Comparison of ENCODE assay signal across 7 cellular contexts in the genomic region with DNA sequence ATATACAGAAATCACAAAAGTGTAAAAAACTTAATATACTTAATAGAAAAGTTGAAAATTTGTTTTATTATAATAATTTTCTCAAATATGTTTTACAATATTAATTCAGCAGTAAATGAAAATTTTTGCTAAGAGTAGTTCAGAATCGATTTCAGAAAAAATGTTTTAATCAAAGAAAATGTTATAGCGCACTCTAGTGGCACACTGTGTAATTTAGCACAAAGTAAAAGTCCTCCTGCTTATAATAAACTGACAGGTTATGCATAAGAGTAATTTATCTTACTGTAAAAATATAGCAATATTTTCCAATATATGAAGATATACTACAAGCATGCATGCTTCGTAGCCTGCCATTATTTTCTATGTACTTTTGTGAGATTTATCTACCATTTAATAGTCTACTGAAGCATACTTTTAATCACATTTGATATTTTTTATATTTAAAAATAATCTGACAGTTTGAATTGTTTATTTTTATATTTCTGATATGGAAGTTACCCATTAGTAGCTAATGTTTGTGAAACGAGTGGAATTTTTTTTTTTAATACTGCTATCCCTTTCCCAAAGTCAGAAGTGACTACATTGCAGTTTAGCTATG.
A peak's percentile ranks its signal among the peaks of the same experiment; 100 is the strongest.
DNase-seq lines count a peak whose midpoint lies in the region; ATAC-seq and TF ChIP-seq lines count a peak whose summit lies in the region.

No MANE protein-coding gene starts in this region.

- no peak overlapping the region for H3K56ac ChIP-seq in IMR-90 (ENCODE audit: extremely low read depth, insufficient read depth, low read length)

- H2AFZ ChIP-seq in IMR-90 (replicated peaks; ENCODE audit: low read length, poor library complexity) = no peak overlapping the region

- BruUV-seq in IMR-90 (replicated peaks; lab: Mats Ljungman, UMichigan) = no TSS peak

- H2AK5ac ChIP-seq in IMR-90 (ENCODE audit: low read depth, low read length) = no peak overlapping the region

- no peak overlapping the region for H2BK15ac ChIP-seq in IMR-90 (ENCODE audit: low read depth, low read length)

- no peak overlapping the region for H4K91ac ChIP-seq in IMR-90 (ENCODE audit: insufficient read depth, low read depth, low read length)

- H3K27me3 Mint-ChIP-seq in activated CD8-positive, alpha-beta memory T cell treated with anti-CD3 and anti-CD28 coated beads, Interleukin-2, amount 10 ng/mL, durations not matched to agents 7 days and 5 days = no peaks in the 10 kb centered on the region

- H3K4me1 ChIP-seq in IMR-90 (ENCODE audit: control insufficient read depth, insufficient read depth, low read length) = no peaks in the 10 kb centered on the region

- H3K4me3 ChIP-seq in IMR-90 (ENCODE audit: insufficient read depth, low read depth, low read length) = no peak overlapping the region
- no peak overlapping the region for H3K4me3 ChIP-seq in astrocyte of the spinal cord (ENCODE audit: low read depth, low read length)

- no peak overlapping the region for H3K27ac Mint-ChIP-seq in activated CD8-positive, alpha-beta memory T cell treated with anti-CD3 and anti-CD28 coated beads, Interleukin-2, amount 10 ng/mL, durations not matched to agents 7 days and 5 days

- H2BK5ac ChIP-seq in IMR-90 (ENCODE audit: low read depth, low read length, poor library complexity, severe bottlenecking) = no peak overlapping the region

- TF ChIP-seq POLR2A in IMR-90 (IDR thresholded peaks at IDR 0.05; ENCODE audit: low read depth, low read length) = no peak

- TF ChIP-seq CTCF in IMR-90 (conservative IDR thresholded peaks at IDR 0.05; ENCODE audit: low read depth, low read length) (peak; percentile 61), astrocyte of the spinal cord (IDR thresholded peaks at IDR 0.05; ENCODE audit: low read depth, low read length) (peak; percentile 46)

- TF ChIP-seq RAD21 in IMR-90 (IDR thresholded peaks at IDR 0.05; ENCODE audit: low read length) = peak; percentile 31; the same call in 1 of the 2 replicates

- H3K36me3 ChIP-seq in IMR-90 (ENCODE audit: control insufficient read depth, insufficient read depth, low read length) = no peaks in the 10 kb centered on the region

- no peaks in the 10 kb centered on the region for H3K9me3 ChIP-seq in IMR-90 (ENCODE audit: control insufficient read depth, insufficient read depth, low read length)

- no peak overlapping the region for H3K14ac ChIP-seq in IMR-90 (replicated peaks; ENCODE audit: low read depth, low read length)

- no peak overlapping the region for H3K27ac ChIP-seq in IMR-90 (ENCODE audit: insufficient read depth, low read length)

- H3K4me2 ChIP-seq in IMR-90 (ENCODE audit: low read depth, low read length) = no peak overlapping the region

- no peak overlapping the region for H3K23ac ChIP-seq in IMR-90 (ENCODE audit: low read depth, low read length)

- H2BK120ac ChIP-seq in IMR-90 (ENCODE audit: low read depth, low read length) = no peak overlapping the region

- WGBS in IMR-90 (ENCODE audit: extremely low coverage in 2 of 2, insufficient read length in 1 of 2), 2 experiments = no CpG with 5 or more reads among the region's 4 CpGs

- no peaks in the 10 kb centered on the region for H3K4me1 Mint-ChIP-seq in activated CD8-positive, alpha-beta memory T cell treated with anti-CD3 and anti-CD28 coated beads, Interleukin-2, amount 10 ng/mL, durations not matched to agents 7 days and 5 days

- no peak overlapping the region for H3K18ac ChIP-seq in IMR-90 (ENCODE audit: low read depth, low read length)

- CTCF ChIA-PET in IMR-90 (lab: Yijun Ruan, JAX) = no interaction called here
- CTCF ChIA-PET in activated CD8-positive, alpha-beta memory T cell treated with anti-CD3 and anti-CD28 coated beads, Interleukin-2, amount 10 ng/mL, durations not matched to agents 7 days and 5 days (lab: Charles Lee) = interaction anchor here (0.6 kb wide), 1 partner anchor 451 kb away, joined by 3 read pairs; no protein-coding TSS in a partner anchor

- H3K9ac ChIP-seq in IMR-90 (ENCODE audit: low read depth, low read length) = no peak overlapping the region

- H3K9me1 ChIP-seq in IMR-90 (ENCODE audit: insufficient read depth, low read length) = no peaks in the 10 kb centered on the region

- ATAC-seq in IMR-90 (ENCODE audit: low read depth) = no peak
- ATAC-seq in GM18909 (IDR thresholded peaks at IDR 0.05; ENCODE audit: poor library complexity, unreplicated experiment) = no peak
- ATAC-seq in activated CD8-positive, alpha-beta memory T cell treated with anti-CD3 and anti-CD28 coated beads, Interleukin-2, amount 10 ng/mL, durations not matched to agents 7 days and 5 days = no peak
- no peak for ATAC-seq in GM21825 (IDR thresholded peaks at IDR 0.05; ENCODE audit: unreplicated experiment)

- H4K20me1 ChIP-seq in IMR-90 (ENCODE audit: insufficient read depth, low read length) = no peaks in the 10 kb centered on the region

- no peak overlapping the region for H4K8ac ChIP-seq in IMR-90 (ENCODE audit: low read depth in 2 of 2, low read length in 2 of 2)

- in situ Hi-C loops in IMR-90 (cut with MboI; ENCODE audit: low sequenced_read_pairs) = no loop called here
- in situ Hi-C loops in astrocyte of the spinal cord (cut with HindIII; ENCODE audit: low sequenced_read_pairs) = no loop called here

- no peaks in the 10 kb centered on the region for H3K79me1 ChIP-seq in IMR-90 (ENCODE audit: low read depth in 1 of 2, low read length in 2 of 2)

- no peak overlapping the region for H2BK20ac ChIP-seq in IMR-90 (ENCODE audit: low read depth, low read length)

- no peak overlapping the region for H4K5ac ChIP-seq in IMR-90 (ENCODE audit: low read depth, low read length)

- no peak overlapping the region for H3K4me3 Mint-ChIP-seq in activated CD8-positive, alpha-beta memory T cell treated with anti-CD3 and anti-CD28 coated beads, Interleukin-2, amount 10 ng/mL, durations not matched to agents 7 days and 5 days

- H3K27me3 ChIP-seq in IMR-90 (ENCODE audit: control insufficient read depth, insufficient read depth, low read length) = no peaks in the 10 kb centered on the region

- POLR2A ChIA-PET in IMR-90 (lab: Charles Lee; ENCODE audit: unreplicated experiment) = no interaction called here

- no peak overlapping the region for H2AK9ac ChIP-seq in IMR-90 (replicated peaks; ENCODE audit: low read depth, low read length, poor library complexity)

- dilution Hi-C loops in IMR-90 (cut with HindIII; ENCODE audit: low sequenced_read_pairs, unreplicated experiment) = no loop called here

- H3K36me3 Mint-ChIP-seq in activated CD8-positive, alpha-beta memory T cell treated with anti-CD3 and anti-CD28 coated beads, Interleukin-2, amount 10 ng/mL, durations not matched to agents 7 days and 5 days = no peaks in the 10 kb centered on the region

- H3K4ac ChIP-seq in IMR-90 (ENCODE audit: low read depth, low read length) = no peak overlapping the region

- intact Hi-C loops in IMR-90 (cut with micrococcal nuclease) = loop anchor here (2.0 to 5.0 kb wide), 2 partner anchors 487 to 1687 kb away; no protein-coding TSS in a partner anchor

- DNase-seq in ELR (ENCODE audit: low read depth) (peak; percentile 0), IMR-90 (peak; percentile 8), astrocyte of the spinal cord (ENCODE audit: low read depth, low spot score) (peak; percentile 11), middle frontal gyrus (ENCODE audit: extremely low spot score, low spot score) (peak; percentile 13)
- DNase-seq in activated CD8-positive, alpha-beta memory T cell treated with anti-CD3 and anti-CD28 coated beads, Interleukin-2, amount 10 ng/mL, durations not matched to agents 7 days and 5 days = no peak

- no peaks in the 10 kb centered on the region for H3K9me3 Mint-ChIP-seq in activated CD8-positive, alpha-beta memory T cell treated with anti-CD3 and anti-CD28 coated beads, Interleukin-2, amount 10 ng/mL, durations not matched to agents 7 days and 5 days (ENCODE audit: low read depth)

TF ChIP-seq in IMR-90, 13 proteins besides CTCF, POLR2A, EP300 and RAD21:
- TF ChIP-seq MAFK (IDR thresholded peaks at IDR 0.05; ENCODE audit: low read depth, low read length) = no peak
- TF ChIP-seq CEBPB (IDR thresholded peaks at IDR 0.05; ENCODE audit: low read depth, low read length) = no peak
- TF ChIP-seq FOS (IDR thresholded peaks at IDR 0.05; ENCODE audit: low read depth, low read length) = no peak
- TF ChIP-seq, protein P1, sequence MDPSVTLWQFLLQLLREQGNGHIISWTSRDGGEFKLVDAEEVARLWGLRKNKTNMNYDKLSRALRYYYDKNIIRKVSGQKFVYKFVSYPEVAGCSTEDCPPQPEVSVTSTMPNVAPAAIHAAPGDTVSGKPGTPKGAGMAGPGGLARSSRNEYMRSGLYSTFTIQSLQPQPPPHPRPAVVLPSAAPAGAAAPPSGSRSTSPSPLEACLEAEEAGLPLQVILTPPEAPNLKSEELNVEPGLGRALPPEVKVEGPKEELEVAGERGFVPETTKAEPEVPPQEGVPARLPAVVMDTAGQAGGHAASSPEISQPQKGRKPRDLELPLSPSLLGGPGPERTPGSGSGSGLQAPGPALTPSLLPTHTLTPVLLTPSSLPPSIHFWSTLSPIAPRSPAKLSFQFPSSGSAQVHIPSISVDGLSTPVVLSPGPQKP (IDR thresholded peaks at IDR 0.05; ENCODE audit: borderline replicate concordance, low read depth, low read length) = no peak
- TF ChIP-seq CHD1 (IDR thresholded peaks at IDR 0.05; ENCODE audit: low read depth, low read length) = no peak
- 0 out of 2 replicates have a peak, but pooled peaks have one; percentile 22 for TF ChIP-seq SMC3 (IDR thresholded peaks at IDR 0.05; ENCODE audit: low read depth, low read length)
- no peak for TF ChIP-seq RCOR1 (IDR thresholded peaks at IDR 0.05; ENCODE audit: insufficient replicate concordance, low read length)
